ENCODE assay signal across 17 cellular contexts in genomic region chr11:29268733-29269132, GRCh38.
DNase-seq lines count a peak whose midpoint lies in the region; ATAC-seq and TF ChIP-seq lines count a peak whose summit lies in the region.
"Had no signal": no experiment of that assay in that cellular context is flagged by ENCODE, and none has a peak within 500 bp of the region (broad histone marks: within the 10 kb centered on the region; RNA-seq: fewer than 3 reads in every experiment).

No MANE protein-coding gene starts in this region.

- intact Hi-C loops in uterus (cut with DNase I; ENCODE audit: low total_unique reads): no loop called here

- no peaks in the 10 kb centered on the region for H3K27me3 ChIP-seq in SK-N-SH (ENCODE audit: insufficient read depth)
- H3K27me3 ChIP-seq in uterus: no peaks in the 10 kb centered on the region
- H3K27me3 ChIP-seq in GM23248 (replicated peaks; ENCODE audit: insufficient read depth): no peaks in the 10 kb centered on the region
- H3K27me3 ChIP-seq: BE2C, MG63, Peyer's patch had no signal

- no peak overlapping the region for H3K9ac ChIP-seq in SK-N-SH
- no peak overlapping the region for H3K9ac ChIP-seq in GM23248

- 0 out of 2 replicates have a peak overlapping the region, but pooled peaks have one; percentile 11 for H2AFZ ChIP-seq in SK-N-SH (ENCODE audit: low read depth)
- no peak overlapping the region for H2AFZ ChIP-seq in GM23248

- ATAC-seq in SK-N-SH treated with all-trans-retinoic acid at 6 μM for 48 hours: no peak
- peak; percentile 13 for ATAC-seq in left lobe of liver
- no peak for ATAC-seq in HG03045 (IDR thresholded peaks at IDR 0.05; ENCODE audit: unreplicated experiment)
- ATAC-seq: HCT116, K562 had no signal

- H3K9me3 ChIP-seq in SK-N-SH (no peaks in the 10 kb centered on the region), uterus (no peaks in the 10 kb centered on the region), GM23248 (ENCODE audit: low read depth) (no peaks in the 10 kb centered on the region)
- H3K9me3 ChIP-seq: BE2C, MG63, Peyer's patch had no signal

- no peak overlapping the region for H3K27ac ChIP-seq in SK-N-SH (ENCODE audit: low read depth in 2 of 2, low read length in 1 of 2)
- no peak overlapping the region for H3K27ac ChIP-seq in uterus
- H3K27ac ChIP-seq in GM23248: no peak overlapping the region
- H3K27ac ChIP-seq: Peyer's patch had no signal

- TF ChIP-seq RAD21 in SK-N-SH (IDR thresholded peaks at IDR 0.05; ENCODE audit: low read length): no peak

- H3K4me2 ChIP-seq in SK-N-SH (no peak overlapping the region), GM23248 (ENCODE audit: unreplicated experiment) (no peak overlapping the region)

- CTCF ChIA-PET in SK-N-SH (lab: Yijun Ruan, JAX): no interaction called here

- no peak for TF ChIP-seq POLR2A in uterus (IDR thresholded peaks at IDR 0.05)

- POLR2A ChIA-PET in SK-N-SH (lab: Yijun Ruan, JAX): no interaction called here

- TF ChIP-seq CTCF in SK-N-SH (IDR thresholded peaks at IDR 0.05) (no peak), uterus (IDR thresholded peaks at IDR 0.05) (no peak)

- H3K4me3 ChIP-seq in SK-N-SH (ENCODE audit: low read depth in 2 of 2, low read length in 1 of 2) (no peak overlapping the region), uterus (no peak overlapping the region), GM23248 (no peak overlapping the region)
- H3K4me3 ChIP-seq: K562, MG63, Peyer's patch had no signal

- in situ Hi-C loops in GM23248 (cut with MboI): no loop called here

- H3K36me3 ChIP-seq in SK-N-SH (replicated peaks in 1 of 2; ENCODE audit: control insufficient read depth in 1 of 2, insufficient read depth in 2 of 2, low read length in 1 of 2) (no peaks in the 10 kb centered on the region), uterus (no peaks in the 10 kb centered on the region), GM23248 (ENCODE audit: low read depth) (no peaks in the 10 kb centered on the region)
- H3K36me3 ChIP-seq: BE2C, MG63, Peyer's patch had no signal

- 84% methylated on average over 2 of the region's 2 CpGs for whole genome bisulfite sequencing in SK-N-SH (ENCODE audit: low lambda C conversion rate)
- 66 to 70% methylated on average over 2 of the region's 2 CpGs for WGBS in GM23248 (ENCODE audit: low coverage in 1 of 2, low lambda C conversion rate in 2 of 2, missing lambda C conversion rate in 2 of 2), 2 experiments

- TF ChIP-seq EP300 in SK-N-SH (IDR thresholded peaks at IDR 0.05; ENCODE audit: borderline replicate concordance in 1 of 2, low read depth in 1 of 2, low read length in 1 of 2): no peak

- H3F3A ChIP-seq in SK-N-SH (replicated peaks; ENCODE audit: insufficient read depth) (no peaks in the 10 kb centered on the region), GM23248 (ENCODE audit: insufficient read depth) (no peaks in the 10 kb centered on the region)

- H3K9me2 ChIP-seq in SK-N-SH (no peaks in the 10 kb centered on the region), GM23248 (ENCODE audit: insufficient read depth) (no peaks in the 10 kb centered on the region)

- DNase-seq in SK-N-SH (no peak), NCI-H82 (lab: John Stamatoyannopoulos, UW) (peak; percentile 90), left lobe of liver (ENCODE audit: low spot score) (no peak), uterus (no peak), GM23248 (no peak)
- DNase-seq: BE2C, GOT3, MG63, NCI-H1417, NCI-H2081 treated with DMSO at 0.1 percent for 48 hours, NCI-H446 treated with DMSO at 0.1 percent for 48 hours, NCI-H748 treated with DMSO at 0.1 percent for 48 hours, Peyer's patch had no signal

- no peaks in the 10 kb centered on the region for H4K20me1 ChIP-seq in SK-N-SH (ENCODE audit: insufficient read depth)
- no peaks in the 10 kb centered on the region for H4K20me1 ChIP-seq in GM23248 (ENCODE audit: insufficient read depth)

- H3K79me2 ChIP-seq in SK-N-SH (ENCODE audit: insufficient read depth) (no peaks in the 10 kb centered on the region), GM23248 (ENCODE audit: insufficient read depth) (no peaks in the 10 kb centered on the region)

- H3K4me1 ChIP-seq in SK-N-SH (ENCODE audit: control insufficient read depth in 1 of 2, insufficient read depth in 2 of 2, low read depth in 1 of 2, low read length in 1 of 2) (peaks cover 0 to 10% of the 10 kb centered on the region in 2 experiments; a peak in 1 of 4 replicates), uterus (no peaks in the 10 kb centered on the region), GM23248 (ENCODE audit: insufficient read depth) (peaks cover 17% of the 10 kb centered on the region)
- H3K4me1 ChIP-seq: BE2C, Peyer's patch had no signal

TF ChIP-seq in SK-N-SH, 30 proteins besides CTCF, POLR2A, EP300 and RAD21:
- TF ChIP-seq MXI1 (IDR thresholded peaks at IDR 0.05; ENCODE audit: low read depth, low read length) (no peak), JUND (IDR thresholded peaks at IDR 0.05) (no peak), PBX3 (IDR thresholded peaks at IDR 0.05) (no peak), RXRA (IDR thresholded peaks at IDR 0.05; ENCODE audit: borderline replicate concordance, low read depth) (no peak), MEF2A (IDR thresholded peaks at IDR 0.05; ENCODE audit: borderline replicate concordance, low read depth) (no peak), YY1 (IDR thresholded peaks at IDR 0.05; ENCODE audit: low read depth) (no peak), FOXM1 (IDR thresholded peaks at IDR 0.05; ENCODE audit: low read depth) (no peak)

TF ChIP-seq in SK-N-SH treated with all-trans-retinoic acid at 6 μM for 48 hours, 23 proteins besides CTCF, POLR2A, EP300 and RAD21:
- TF ChIP-seq CREB5 (CRISPR knock-in tag; IDR thresholded peaks at IDR 0.05; ENCODE audit: low read depth) (no peak), ISL1 (CRISPR knock-in tag; IDR thresholded peaks at IDR 0.05) (no peak), RARB (CRISPR knock-in tag; IDR thresholded peaks at IDR 0.05) (no peak), TOX (CRISPR knock-in tag; IDR thresholded peaks at IDR 0.05; ENCODE audit: borderline replicate concordance) (no peak), GLIS3 (CRISPR knock-in tag; IDR thresholded peaks at IDR 0.05) (no peak), ZNF70 (CRISPR knock-in tag; IDR thresholded peaks at IDR 0.05) (no peak)
